Comparison of ENCODE assay signal across 20 cellular contexts in genomic region chr4:152944678-152945320, GRCh38. TPM values are rescaled to one million over a fixed set of nuclear protein-coding genes. Genes with fewer than 3 reads are reported as not detected.
DNase-seq lines count a peak whose midpoint lies in the region; ATAC-seq, FAIRE-seq and TF ChIP-seq lines count a peak whose summit lies in the region.
"Had no signal": no experiment of that assay in that cellular context is flagged by ENCODE, and none has a peak within 500 bp of the region (broad histone marks: within the 10 kb centered on the region; RNA-seq: fewer than 3 reads in every experiment).

No MANE protein-coding gene starts in this region.

- BruUV-seq in HepG2 (replicated peaks; lab: Mats Ljungman, UMichigan): no TSS peak

- no peaks in the 10 kb centered on the region for H3K9me3 ChIP-seq in liver (ENCODE audit: control insufficient read depth in 4 of 4, low read length in 3 of 4)
- H3K9me3 ChIP-seq in HepG2 (ENCODE audit: low read length): no peaks in the 10 kb centered on the region
- H3K9me3 ChIP-seq in trophoblast cell (ENCODE audit: insufficient read depth, low read depth, low read length): no peaks in the 10 kb centered on the region
- H3K9me3 ChIP-seq: A549; BLaER1 treated with 17β-estradiol and CSF1 and Interleukin-3, amounts not matched to agents 10 nM and 100 nM; SJSA1 had no signal

- CTCF ChIA-PET in HepG2 (lab: Yijun Ruan, JAX; ENCODE audit: low intra/inter-chr PET ratio, low total read pairs): no interaction called here

- peak overlapping the region; percentile 80 for H3K27ac Mint-ChIP-seq in glutamatergic neuron (ENCODE audit: unreplicated experiment)
- H3K27ac Mint-ChIP-seq in CD14-positive monocyte: no peak overlapping the region

- DNase-seq in HepG2 (ENCODE audit: low spot score) (no peak), glutamatergic neuron (no peak), trophoblast cell (no peak), DMS114 treated with DMSO at 0.1 percent for 48 hours (lab: John Stamatoyannopoulos, UW; ENCODE audit: unreplicated experiment) (no peak), CD14-positive monocyte (ENCODE audit: low spot score) (no peak), urothelium cell line (ENCODE audit: low spot score) (no peak)
- DNase-seq: GF-D8, GOT3, IMR-90, Karpas-422, NCI-H1105, NCI-H187, NCI-H510A, NCI-H82 had no signal

- TF ChIP-seq CTCF in liver (IDR thresholded peaks at IDR 0.05; ENCODE audit: low read depth, low read length, missing input control): no peak
- no peak for TF ChIP-seq CTCF in HepG2 (CRISPR knock-in tag; IDR thresholded peaks at IDR 0.05)
- TF ChIP-seq CTCF in glutamatergic neuron (IDR thresholded peaks at IDR 0.05; ENCODE audit: partially characterized antibody, unreplicated experiment): no peak
- TF ChIP-seq CTCF in CD14-positive monocyte (IDR thresholded peaks at IDR 0.05): no peak

- H3K27ac ChIP-seq in liver (ENCODE audit: low read depth in 1 of 2, low read length in 2 of 2) (no peak overlapping the region), HepG2 (ENCODE audit: extremely low read length, insufficient read depth, low read length) (no peak overlapping the region), trophoblast cell (ENCODE audit: low read depth, low read length) (peak overlapping the region; percentile 28)
- H3K27ac ChIP-seq: A549; BLaER1 treated with 17β-estradiol and CSF1 and Interleukin-3, amounts not matched to agents 10 nM and 100 nM; SJSA1 had no signal

- H3K36me3 Mint-ChIP-seq in glutamatergic neuron (ENCODE audit: unreplicated experiment): peaks cover 9% of the 10 kb centered on the region
- H3K36me3 Mint-ChIP-seq in CD14-positive monocyte: no peaks in the 10 kb centered on the region

- no peak overlapping the region for H2BK120ac ChIP-seq in trophoblast cell (ENCODE audit: insufficient read depth, low read length, poor library complexity)

- no peak overlapping the region for H3K23ac ChIP-seq in trophoblast cell (ENCODE audit: low read length)

- intact Hi-C loops in HepG2 (cut with micrococcal nuclease; ENCODE audit: unreplicated experiment) (no loop called here), CD14-positive monocyte (cut with micrococcal nuclease) (no loop called here)

- H3K4me2 ChIP-seq in HepG2 (ENCODE audit: low read depth, low read length) (no peak overlapping the region), trophoblast cell (ENCODE audit: low read length) (no peak overlapping the region)
- H3K4me2 ChIP-seq: A549; BLaER1 treated with 17β-estradiol and CSF1 and Interleukin-3, amounts not matched to agents 10 nM and 100 nM had no signal

- H3K14ac ChIP-seq in trophoblast cell (ENCODE audit: low read length): no peak overlapping the region

- no peak overlapping the region for H2AK5ac ChIP-seq in trophoblast cell (ENCODE audit: low read length)

- no peak for TF ChIP-seq EP300 in HepG2 (IDR thresholded peaks at IDR 0.05; ENCODE audit: low read depth in 2 of 2, low read length in 2 of 2)
- TF ChIP-seq EP300 in HepG2 (CRISPR knock-in tag; IDR thresholded peaks at IDR 0.05; ENCODE audit: borderline replicate concordance): no peak

- H3K9me3 Mint-ChIP-seq in glutamatergic neuron (ENCODE audit: unreplicated experiment): peaks cover 9% of the 10 kb centered on the region
- H3K9me3 Mint-ChIP-seq in CD14-positive monocyte: peaks cover 0 to 2% (median 0%) of the 10 kb centered on the region in 7 donors

- POLR2A ChIA-PET in HepG2 (lab: Yijun Ruan, JAX): no interaction called here

- TF ChIP-seq RAD21 in liver (IDR thresholded peaks at IDR 0.05) (no peak), HepG2 (CRISPR knock-in tag; IDR thresholded peaks at IDR 0.05) (no peak)

- H2AFZ ChIP-seq in HepG2 (ENCODE audit: low read length) (no peak overlapping the region), trophoblast cell (ENCODE audit: insufficient read depth, low read length, poor library complexity) (no peak overlapping the region)

- WGBS in liver: 80% methylated on average over 4 of the region's 4 CpGs
- WGBS in HepG2 (ENCODE audit: low lambda C conversion rate): 58% methylated on average over 4 of the region's 4 CpGs
- no CpG with 5 or more reads among the region's 4 CpGs for WGBS in trophoblast cell (ENCODE audit: extremely low coverage, insufficient coverage, insufficient read length)

- no peak overlapping the region for H3K4ac ChIP-seq in trophoblast cell (ENCODE audit: low read depth, low read length)

- H3K4me1 ChIP-seq in liver (ENCODE audit: control insufficient read depth in 4 of 4, insufficient read depth in 4 of 4, low read length in 3 of 4): no peaks in the 10 kb centered on the region
- H3K4me1 ChIP-seq in HepG2 (ENCODE audit: insufficient read depth, low read length): no peaks in the 10 kb centered on the region
- peaks cover 0 to 4% of the 10 kb centered on the region in 2 experiments for H3K4me1 ChIP-seq in trophoblast cell (ENCODE audit: control insufficient read depth in 1 of 2, insufficient read depth in 2 of 2, low read length in 2 of 2)
- H3K4me1 ChIP-seq: A549; BLaER1 treated with 17β-estradiol and CSF1 and Interleukin-3, amounts not matched to agents 10 nM and 100 nM; SJSA1 had no signal

- H3K27me3 ChIP-seq in liver (ENCODE audit: control insufficient read depth in 4 of 4, insufficient read depth in 4 of 4, low read length in 3 of 4) (peaks cover 0 to 2% (median 0%) of the 10 kb centered on the region in 4 donors), HepG2 (ENCODE audit: control insufficient read depth in 1 of 2, insufficient read depth in 2 of 2, low read length in 2 of 2) (peaks cover 0 to 2% of the 10 kb centered on the region in 2 experiments; a peak in 2 of 5 replicates), trophoblast cell (ENCODE audit: insufficient read depth, low read length) (no peaks in the 10 kb centered on the region)

- H3K27me3 Mint-ChIP-seq in glutamatergic neuron (ENCODE audit: unreplicated experiment) (peaks cover 4% of the 10 kb centered on the region), CD14-positive monocyte (ENCODE audit: low read depth in 3 of 3) (peaks cover 16 to 35% (median 19%) of the 10 kb centered on the region in 3 donors)

- no peak overlapping the region for H2BK5ac ChIP-seq in trophoblast cell (ENCODE audit: low read depth, low read length, poor library complexity)

- H3K9ac ChIP-seq in liver (ENCODE audit: low read depth in 1 of 2, low read length in 2 of 2) (no peak overlapping the region), HepG2 (ENCODE audit: insufficient read depth, low read depth, low read length) (no peak overlapping the region), trophoblast cell (ENCODE audit: low read length) (no peak overlapping the region)
- H3K9ac ChIP-seq: BLaER1 treated with 17β-estradiol and CSF1 and Interleukin-3, amounts not matched to agents 10 nM and 100 nM had no signal

- no peak overlapping the region for H4K91ac ChIP-seq in trophoblast cell (ENCODE audit: low read depth, low read length)

- H3K79me1 ChIP-seq in trophoblast cell (ENCODE audit: low read length): peaks cover 5% of the 10 kb centered on the region

- FAIRE-seq in HepG2 (lab: Jason Lieb, UNC) (no peak), urothelium cell line (lab: Jason Lieb, UNC) (no peak)
- FAIRE-seq: A549, GM12891, GM18507 had no signal

- H3K79me2 ChIP-seq in HepG2 (ENCODE audit: insufficient read depth, low read length) (no peaks in the 10 kb centered on the region), trophoblast cell (ENCODE audit: control insufficient read depth, insufficient read depth, low read length, poor library complexity) (peaks cover 3% of the 10 kb centered on the region)

- TF ChIP-seq POLR2A in HepG2 (IDR thresholded peaks at IDR 0.05; ENCODE audit: insufficient read depth in 1 of 2, low read depth in 2 of 2, low read length in 2 of 2): no peak

- no peaks in the 10 kb centered on the region for H4K20me1 ChIP-seq in HepG2 (ENCODE audit: insufficient read depth, low read length)

- H4K8ac ChIP-seq in trophoblast cell (ENCODE audit: low read depth, low read length): no peak overlapping the region

- H3K4me1 Mint-ChIP-seq in glutamatergic neuron (ENCODE audit: low read depth, unreplicated experiment) (peaks cover 63% of the 10 kb centered on the region), CD14-positive monocyte (no peaks in the 10 kb centered on the region)

- no peak overlapping the region for H2BK12ac ChIP-seq in trophoblast cell (ENCODE audit: low read length)

- no peak overlapping the region for H4K12ac ChIP-seq in trophoblast cell (ENCODE audit: low read depth, low read length)

- H3K18ac ChIP-seq in trophoblast cell (ENCODE audit: low read length): no peak overlapping the region

- no peak overlapping the region for H3K4me3 ChIP-seq in liver (ENCODE audit: low read depth in 1 of 3, low read length in 3 of 3)
- no peak overlapping the region for H3K4me3 ChIP-seq in HepG2 (replicated peaks in 1 of 3; ENCODE audit: insufficient read depth in 1 of 3, low read depth in 2 of 3, low read length in 3 of 3)
- no peak overlapping the region for H3K4me3 ChIP-seq in trophoblast cell (ENCODE audit: low read depth, low read length)
- H3K4me3 ChIP-seq: A549; BLaER1 treated with 17β-estradiol and CSF1 and Interleukin-3, amounts not matched to agents 10 nM and 100 nM; SJSA1 had no signal

- no peaks in the 10 kb centered on the region for H3K36me3 ChIP-seq in liver (ENCODE audit: control insufficient read depth in 4 of 4, insufficient read depth in 3 of 4, low read depth in 1 of 4, low read length in 3 of 4)
- H3K36me3 ChIP-seq in HepG2 (replicated peaks in 1 of 2; ENCODE audit: control insufficient read depth in 1 of 2, insufficient read depth in 2 of 2, low read length in 2 of 2): no peaks in the 10 kb centered on the region
- H3K36me3 ChIP-seq in trophoblast cell (ENCODE audit: control insufficient read depth in 1 of 2, insufficient read depth in 2 of 2, low read length in 2 of 2): peaks cover 3 to 9% of the 10 kb centered on the region in 2 experiments
- H3K36me3 ChIP-seq: BLaER1 treated with 17β-estradiol and CSF1 and Interleukin-3, amounts not matched to agents 10 nM and 100 nM; SJSA1 had no signal

- ATAC-seq in HepG2: no peak
- ATAC-seq: A549 had no signal

- H3K4me3 Mint-ChIP-seq in glutamatergic neuron (ENCODE audit: unreplicated experiment): peak overlapping the region; percentile 75
- no peak overlapping the region for H3K4me3 Mint-ChIP-seq in CD14-positive monocyte

- in situ Hi-C loops in HepG2 (cut with HindIII; ENCODE audit: extremely low pct_ligation_motif_present, low pct_unique_long_range_greater_than_20kb): no loop called here

RNA-seq across cellular contexts. Expression of gene FHDC1, which starts 8.7 kb away (rescaled TPM):
- total RNA-seq in liver (10 to 100 TPM in 1 of 2 donors, under 1 TPM in 1; 0.17 to 33.0 TPM), HepG2 (2016; rRNA removed; fragmentation: Illumina TruSeq; extraction: Trizol) (0.03 and 0.07 TPM in 2 replicates), glutamatergic neuron (ENCODE audit: unreplicated experiment) (42.0 TPM)
- polyA plus RNA-seq in liver (under 1 TPM; 0.06 TPM), HepG2 (2011; rRNA removed) (0.15 and 0.21 TPM in 2 replicates), CD14-positive monocyte (not detected)
- not detected in 2 replicates for total RNA-seq in HepG2 (2016; cell fraction: cytosol; rRNA removed; fragmentation: Illumina TruSeq; extraction: Trizol; ENCODE audit: low read depth)
- total RNA-seq in HepG2 (2016; cell fraction: insoluble cytoplasmic fraction; rRNA removed; fragmentation: Illumina TruSeq; extraction: Trizol): 0.03 and 0.04 TPM in 2 replicates
- total RNA-seq in HepG2 (2016; cell fraction: membrane; rRNA removed; fragmentation: Illumina TruSeq; extraction: Trizol): 0.03 and 0.06 TPM in 2 replicates
- total RNA-seq in HepG2 (2016; cell fraction: nucleus; rRNA removed; fragmentation: Illumina TruSeq; extraction: Trizol): 0.12 and 0.19 TPM in 2 replicates
- polyA plus RNA-seq in HepG2 (2011; cell fraction: cytosol; rRNA removed): 0.04 and 0.06 TPM in 2 replicates
- polyA plus RNA-seq in HepG2 (2011; cell fraction: nucleus; rRNA removed): 0.63 and 1.1 TPM in 2 replicates
- polyA plus RNA-seq in HepG2 (2012): 0.13 and 0.61 TPM in 2 replicates
- not detected in 2 replicates for polyA plus RNA-seq in HepG2 (2016; cell fraction: cytosol; fragmentation: Illumina TruSeq; extraction: Trizol; ENCODE audit: low read depth)
- 0.04 TPM in 1 of 2 replicates, not detected in the other for polyA plus RNA-seq in HepG2 (2016; cell fraction: insoluble cytoplasmic fraction; fragmentation: Illumina TruSeq; extraction: Trizol; ENCODE audit: low read depth)
- polyA plus RNA-seq in HepG2 (2016; cell fraction: membrane; fragmentation: Illumina TruSeq; extraction: Trizol; ENCODE audit: low read depth): 0.02 TPM in 1 of 2 replicates, not detected in the other
- polyA plus RNA-seq in HepG2 (2016; cell fraction: nucleus; fragmentation: Illumina TruSeq; extraction: Trizol; ENCODE audit: insufficient read depth, low read depth): 0.45 TPM in 2 replicates
- 0.16 and 0.23 TPM in 2 replicates for polyA minus RNA-seq in HepG2 (2011; rRNA and poly(A)+ RNA removed; ENCODE audit: low replicate concordance)
- polyA minus RNA-seq in HepG2 (2011; cell fraction: cytosol; rRNA and poly(A)+ RNA removed): not detected in 2 replicates
- polyA minus RNA-seq in HepG2 (2011; cell fraction: nucleus; rRNA and poly(A)+ RNA removed): 0.13 and 0.25 TPM in 2 replicates
- 107 and 115 TPM in 2 replicates for polyA plus RNA-seq in trophoblast cell (2013)
